8 cellular contexts compared by ENCODE assay signal in the genomic region with DNA sequence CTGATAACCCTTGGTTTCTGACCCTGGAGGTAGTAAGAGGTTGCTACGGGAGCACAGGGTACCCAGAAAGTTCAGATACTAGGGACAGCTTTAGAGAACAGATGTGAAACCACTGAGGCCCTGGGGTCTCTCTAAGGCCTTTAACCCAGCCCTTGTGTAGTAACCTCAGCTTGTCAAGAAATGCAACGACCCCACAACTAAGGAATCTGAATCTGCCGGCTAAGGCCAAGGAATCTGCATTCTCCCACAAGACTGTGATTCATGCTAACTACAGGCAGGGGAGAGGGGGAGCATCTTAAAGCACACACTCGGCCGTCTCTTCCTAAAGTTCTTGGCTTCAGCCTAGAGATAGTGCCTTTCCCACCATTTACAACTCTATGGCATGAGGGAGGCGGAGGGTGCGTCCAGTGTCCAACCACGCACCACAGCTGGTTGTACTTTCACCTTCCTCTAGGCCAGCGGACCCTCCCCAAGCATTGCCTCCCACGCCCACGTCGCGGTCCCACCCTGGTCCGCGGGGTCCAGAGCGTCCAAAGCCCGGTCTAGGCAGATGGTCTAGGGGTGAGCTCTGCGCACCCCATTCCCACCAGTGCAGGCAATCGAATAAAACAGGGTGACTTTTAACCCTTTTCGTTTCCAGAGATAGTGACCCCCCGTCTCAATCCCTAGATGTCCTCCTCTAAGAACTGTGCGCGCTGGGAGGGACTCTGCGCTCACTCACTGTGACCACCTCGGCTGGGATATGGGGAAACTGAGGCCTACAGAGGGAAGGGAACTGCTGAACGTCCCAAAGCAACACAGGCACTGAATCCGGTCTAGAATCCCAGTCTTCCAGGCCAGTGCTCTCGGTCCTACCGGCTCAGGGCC. TPM values are rescaled to one million over a fixed set of nuclear protein-coding genes. Genes with fewer than 3 reads are reported as not detected.
A peak's percentile ranks its signal among the peaks of the same experiment; 100 is the strongest.
DNase-seq lines count a peak whose midpoint lies in the region; ATAC-seq and TF ChIP-seq lines count a peak whose summit lies in the region.

No MANE protein-coding gene starts in this region.

- no peak overlapping the region for H2BK5ac ChIP-seq in mesenchymal stem cell (ENCODE audit: low read depth, low read length, poor library complexity, severe bottlenecking)

- peak overlapping the region; percentile 44 for H2BK15ac ChIP-seq in mesenchymal stem cell (ENCODE audit: low read depth, poor library complexity, severe bottlenecking)

- H3K27me3 ChIP-seq in mesenchymal stem cell (ENCODE audit: control insufficient read depth in 1 of 2, insufficient read depth in 1 of 2, low read length in 2 of 2), result peaks cover 0 to 13% of the 10 kb centered on the region in 2 experiments

- H3K4me3 Mint-ChIP-seq in type B pancreatic cell, result peak overlapping the region; percentile 84

- H3K4me2 ChIP-seq in mesenchymal stem cell (ENCODE audit: low read length, poor library complexity, severe bottlenecking), result peak overlapping the region; percentile 99

- H3K27ac ChIP-seq in cingulate gyrus (ENCODE audit: low read depth, low read length) (peak overlapping the region; percentile 85), mesenchymal stem cell (ENCODE audit: low read length, poor library complexity, severe bottlenecking) (no peak overlapping the region)

- TF ChIP-seq CTCF in type B pancreatic cell (conservative IDR thresholded peaks at IDR 0.05), result no peak

- H3K27me3 Mint-ChIP-seq in type B pancreatic cell, result peaks cover 61% of the 10 kb centered on the region

- peak overlapping the region; percentile 80 to 83 for H3K4me3 ChIP-seq in mesenchymal stem cell (ENCODE audit: insufficient read depth in 1 of 2, low read depth in 1 of 2, low read length in 2 of 2)

- peak overlapping the region; percentile 91 for H3K9ac ChIP-seq in mesenchymal stem cell (ENCODE audit: low read length)

- peak overlapping the region; percentile 54 for H2AFZ ChIP-seq in mesenchymal stem cell (ENCODE audit: low read depth, low read length)

- H3K23ac ChIP-seq in mesenchymal stem cell (ENCODE audit: low read length in 2 of 2), result no peak overlapping the region

- peak; percentile 53 for DNase-seq in activated CD8-positive, alpha-beta memory T cell treated with anti-CD3 and anti-CD28 coated beads for 24 hours
- no peak for DNase-seq in activated CD8-positive, alpha-beta memory T cell treated with anti-CD3 and anti-CD28 coated beads, Interleukin-2, amount 50 U/mL, for 4 hours
- DNase-seq in mesenchymal stem cell, result no peak
- peak; percentile 54 for DNase-seq in type B pancreatic cell (ENCODE audit: extremely low spot score, unreplicated experiment)
- no peak for DNase-seq in NCI-H1930 (lab: John Stamatoyannopoulos, UW)
- no peak for DNase-seq in NCI-H1105 treated with DMSO at 0.1 percent for 48 hours (lab: John Stamatoyannopoulos, UW)

- peak overlapping the region; percentile 20 to 51 for H2BK12ac ChIP-seq in mesenchymal stem cell (ENCODE audit: low read length in 2 of 2)

- H3K4me1 ChIP-seq in mesenchymal stem cell (ENCODE audit: control insufficient read depth, insufficient read depth, low read depth, low read length), result peaks cover 19% of the 10 kb centered on the region

- peak overlapping the region; percentile 42 to 46 for H3K4ac ChIP-seq in mesenchymal stem cell (ENCODE audit: low read depth in 1 of 2, low read length in 2 of 2)

- peaks cover 4% of the 10 kb centered on the region for H3K9me3 Mint-ChIP-seq in type B pancreatic cell

- peak overlapping the region; percentile 96 for H4K8ac ChIP-seq in mesenchymal stem cell (ENCODE audit: low read length)

- peak overlapping the region; percentile 36 for H3K27ac Mint-ChIP-seq in type B pancreatic cell

- H4K91ac ChIP-seq in mesenchymal stem cell (ENCODE audit: low read length), result peak overlapping the region; percentile 73

- H2BK120ac ChIP-seq in mesenchymal stem cell (ENCODE audit: low read depth, low read length), result no peak overlapping the region

- H3K36me3 ChIP-seq in mesenchymal stem cell (ENCODE audit: control insufficient read depth in 1 of 2, insufficient read depth in 2 of 2, low read depth in 1 of 2, low read length in 2 of 2), result peaks cover 0 to 2% of the 10 kb centered on the region in 2 experiments

- H3K36me3 Mint-ChIP-seq in type B pancreatic cell, result peaks cover 3% of the 10 kb centered on the region

- peaks cover 8% of the 10 kb centered on the region for H3K79me1 ChIP-seq in mesenchymal stem cell (replicated peaks; ENCODE audit: low read length, poor library complexity, severe bottlenecking)

- H3K9me3 ChIP-seq in mesenchymal stem cell (ENCODE audit: control insufficient read depth, low read length), result no peaks in the 10 kb centered on the region

- peak overlapping the region; percentile 90 to 95 for H3K18ac ChIP-seq in mesenchymal stem cell (ENCODE audit: low read depth in 1 of 2, low read length in 2 of 2)

- H3K14ac ChIP-seq in mesenchymal stem cell (ENCODE audit: low read length in 2 of 2), result peak overlapping the region in 1 of 2 experiments; percentile 92

- H2AK5ac ChIP-seq in mesenchymal stem cell (ENCODE audit: low read length, severe bottlenecking), result peak overlapping the region; percentile 33

- peaks cover 20% of the 10 kb centered on the region for H3K4me1 Mint-ChIP-seq in type B pancreatic cell (ENCODE audit: unreplicated experiment)

- no peak for ATAC-seq in HG03565 (IDR thresholded peaks at IDR 0.05; ENCODE audit: unreplicated experiment)

- 58% methylated on average over 28 of the region's 29 CpGs for WGBS in mesenchymal stem cell

RNA-seq across cellular contexts. Expression of gene VASH1, which starts 0.7 kb away (rescaled TPM):
- 22.2 TPM for polyA plus RNA-seq in mesenchymal stem cell (2013, experiment 1 of 2)
- polyA plus RNA-seq in mesenchymal stem cell (2013, experiment 2 of 2), result 21.4 TPM
- total RNA-seq in type B pancreatic cell (ENCODE audit: low replicate concordance), result 4.3 and 28.8 TPM in 2 replicates

RNA-seq across cellular contexts. Expression of gene ANGEL1, which starts 52.1 kb away (rescaled TPM):
- polyA plus RNA-seq in mesenchymal stem cell (2013, experiment 1 of 2), result 6.7 TPM
- polyA plus RNA-seq in mesenchymal stem cell (2013, experiment 2 of 2), result 6.5 TPM
- total RNA-seq in type B pancreatic cell (ENCODE audit: low replicate concordance), result 24.7 and 28.4 TPM in 2 replicates

Comparison
In these comparisons a context has a peak if more than half of its experiments do, and no peak if none do; other contexts are left out.
1. DNase-seq: peak in activated CD8-positive, alpha-beta memory T cell treated with anti-CD3 and anti-CD28 coated beads for 24 hours (single experiment) and type B pancreatic cell (single experiment); none in activated CD8-positive, alpha-beta memory T cell treated with anti-CD3 and anti-CD28 coated beads, Interleukin-2, amount 50 U/mL, for 4 hours (single experiment), mesenchymal stem cell (single experiment), NCI-H1930 (0 of 2) and NCI-H1105 treated with DMSO at 0.1 percent for 48 hours (single experiment).